8 cellular contexts compared by ENCODE assay signal in the genomic region with DNA sequence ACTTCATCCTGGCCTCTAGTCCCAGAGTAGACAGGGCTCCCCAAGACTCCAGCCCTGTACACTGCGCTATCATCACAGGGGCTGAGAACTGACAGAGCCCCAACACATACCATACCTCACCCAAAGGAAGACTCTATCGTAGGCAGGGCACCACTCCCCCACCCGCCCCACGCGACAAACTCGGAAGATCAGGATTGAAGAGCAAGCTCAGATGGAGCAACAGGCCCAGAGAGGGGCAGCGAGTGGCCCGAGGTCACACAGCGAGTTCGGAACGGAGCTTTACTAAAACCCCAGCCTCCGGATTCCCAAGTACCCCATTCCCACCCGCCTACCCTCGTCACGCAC. TPM values are rescaled to one million over a fixed set of nuclear protein-coding genes. Genes with fewer than 3 reads are reported as not detected.
DNase-seq lines count a peak whose midpoint lies in the region; ATAC-seq and TF ChIP-seq lines count a peak whose summit lies in the region.

No MANE protein-coding gene starts in this region.

- H3K36me3 Mint-ChIP-seq in CD4-positive, alpha-beta T cell (ENCODE audit: low read depth): peaks cover 10% of the 10 kb centered on the region
- peaks cover 4 to 12% of the 10 kb centered on the region in 2 donors for H3K36me3 Mint-ChIP-seq in activated naive CD4-positive, alpha-beta T cell treated with anti-CD3 and anti-CD28 coated beads, Interleukin-2, amount 50 U/mL, for 72 hours

- no peaks in the 10 kb centered on the region for H3K27me3 Mint-ChIP-seq in CD4-positive, alpha-beta T cell

- peak overlapping the region; percentile 97 for H3K4me3 Mint-ChIP-seq in CD4-positive, alpha-beta T cell

- H3K27ac Mint-ChIP-seq in CD4-positive, alpha-beta T cell: peak overlapping the region; percentile 77
- peak overlapping the region; percentile 87 to 90 for H3K27ac Mint-ChIP-seq in activated naive CD4-positive, alpha-beta T cell treated with anti-CD3 and anti-CD28 coated beads, Interleukin-2, amount 50 U/mL, for 72 hours

- peaks cover 43% of the 10 kb centered on the region for H3K4me1 Mint-ChIP-seq in CD4-positive, alpha-beta T cell (ENCODE audit: low read depth)

- no peaks in the 10 kb centered on the region for H3K9me3 ChIP-seq in CD4-positive, alpha-beta T cell (ENCODE audit: control insufficient read depth, low read length)
- H3K9me3 ChIP-seq in iPS-18c (ENCODE audit: control insufficient read depth, insufficient read depth, low read length): no peaks in the 10 kb centered on the region

- intact Hi-C loops in CD4-positive, alpha-beta T cell (cut with DNase I, micrococcal nuclease): loop anchor here (2.0 to 5.0 kb wide), 5 partner anchors 56 to 244 kb away; a partner anchor contains a TSS

- no peak for ATAC-seq in CD4-positive, alpha-beta T cell (ENCODE audit: poor library complexity)
- peak; percentile 8 for ATAC-seq in HG03159 (IDR thresholded peaks at IDR 0.05; ENCODE audit: unreplicated experiment)
- ATAC-seq in activated naive CD4-positive, alpha-beta T cell treated with anti-CD3 and anti-CD28 coated beads, Interleukin-2, amount 50 U/mL, for 72 hours: peak; percentile 3 to 14

- H3K27ac ChIP-seq in CD4-positive, alpha-beta T cell (ENCODE audit: low read depth, low read length): peak overlapping the region; percentile 46

- CTCF ChIA-PET in CD4-positive, alpha-beta T cell (lab: Charles Lee): interaction anchor here (1.0 to 1.3 kb wide), 3 partner anchors 59 to 85 kb away, joined by 3 read pairs; no protein-coding TSS in a partner anchor

- H3K9me3 Mint-ChIP-seq in CD4-positive, alpha-beta T cell: no peaks in the 10 kb centered on the region
- no peaks in the 10 kb centered on the region for H3K9me3 Mint-ChIP-seq in activated naive CD4-positive, alpha-beta T cell treated with anti-CD3 and anti-CD28 coated beads, Interleukin-2, amount 50 U/mL, for 72 hours

- POLR2A ChIA-PET in CD4-positive, alpha-beta T cell (lab: Charles Lee): interaction anchor here (0.7 to 2.2 kb wide), 6 partner anchors 11 to 416 kb away, joined by 3 to 14 read pairs (median 4); a partner anchor contains a TSS

- H3K4me3 ChIP-seq in iPS-18c (ENCODE audit: insufficient read depth, low read depth, low read length): peak overlapping the region; percentile 89

- H3K27me3 ChIP-seq in CD4-positive, alpha-beta T cell (ENCODE audit: control insufficient read depth, insufficient read depth, low read length): no peaks in the 10 kb centered on the region

- no peak for TF ChIP-seq CTCF in CD4-positive, alpha-beta T cell (IDR thresholded peaks at IDR 0.05)

- DNase-seq in CD4-positive, alpha-beta T cell: peak in 4 of 10 experiments; percentile 1 to 38 (median 4)
- DNase-seq in activated naive CD4-positive, alpha-beta T cell treated with anti-CD3 and anti-CD28 coated beads, Interleukin-2, amount 50 U/mL, for 72 hours (ENCODE audit: low spot score in 2 of 2): peak in 1 of 2 donors; percentile 27
- peak; percentile 10 for DNase-seq in stimulated activated naive CD4-positive, alpha-beta T cell treated with Interleukin-2 at 50 U/mL for 16 hours (lab: John Stamatoyannopoulos, UW)
- DNase-seq in HuH-7 (ENCODE audit: low spot score) (no peak), NCI-H2107 treated with DMSO at 0.1 percent for 48 hours (lab: John Stamatoyannopoulos, UW; ENCODE audit: unreplicated experiment) (no peak), cerebellar cortex (ENCODE audit: low spot score) (no peak)

RNA-seq across cellular contexts. Expression of a gene that starts 15.7 kb away (rescaled TPM):
- total RNA-seq in CD4-positive, alpha-beta T cell: 10 to 100 TPM; 11.7 to 12.7 TPM
- total RNA-seq in activated naive CD4-positive, alpha-beta T cell treated with anti-CD3 and anti-CD28 coated beads, Interleukin-2, amount 50 U/mL, for 72 hours: 10 to 100 TPM; 34.2 to 52.7 TPM

RNA-seq across cellular contexts. Expression of a gene that starts 58.7 kb away (rescaled TPM):
- total RNA-seq in CD4-positive, alpha-beta T cell: 10 to 100 TPM; 40.5 to 42.5 TPM
- total RNA-seq in activated naive CD4-positive, alpha-beta T cell treated with anti-CD3 and anti-CD28 coated beads, Interleukin-2, amount 50 U/mL, for 72 hours: 10 to 100 TPM; 92.9 to 99.3 TPM
